Comparison of ENCODE assay signal across 8 cellular contexts in the genomic region with DNA sequence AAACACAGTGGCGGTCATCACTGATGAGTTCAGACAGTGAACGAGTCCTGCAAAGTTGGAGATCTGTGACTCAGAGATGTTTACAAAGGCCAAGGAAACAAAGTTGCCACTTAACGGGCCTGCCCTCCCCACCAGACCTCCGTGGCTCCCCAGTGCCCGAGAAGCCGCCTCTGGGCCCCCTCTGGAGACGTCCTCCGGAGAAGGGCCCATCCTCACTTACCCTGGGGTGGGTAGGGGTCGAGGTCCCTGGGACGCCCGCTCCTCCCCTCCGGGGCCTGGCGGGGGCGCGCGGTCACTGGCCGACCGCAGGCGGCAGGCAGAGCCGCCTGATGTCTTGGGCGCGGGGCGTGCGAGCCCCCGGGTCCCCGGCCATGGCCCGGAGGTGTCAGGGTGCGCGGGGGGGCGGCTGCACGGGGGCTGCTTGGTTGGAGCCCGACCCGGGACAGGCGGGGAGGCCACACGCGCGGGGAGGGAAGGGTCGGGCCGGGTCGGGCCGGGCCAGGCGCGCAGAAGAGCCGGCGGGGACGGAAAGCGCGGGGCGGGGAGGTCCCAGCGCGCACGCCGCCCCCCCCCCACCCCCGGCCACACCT. TPM values are rescaled to one million over a fixed set of nuclear protein-coding genes. Genes with fewer than 3 reads are reported as not detected.
A peak's percentile ranks its signal among the peaks of the same experiment; 100 is the strongest.
DNase-seq lines count a peak whose midpoint lies in the region; ATAC-seq and TF ChIP-seq lines count a peak whose summit lies in the region.

No MANE protein-coding gene starts in this region.

- H3K4me1 ChIP-seq in DOHH2 (ENCODE audit: control insufficient read depth, low read length) (peaks cover 33% of the 10 kb centered on the region), skeletal muscle satellite cell (ENCODE audit: control insufficient read depth, insufficient read depth, low read length) (peaks cover 26% of the 10 kb centered on the region)

- ATAC-seq in GM21786 (IDR thresholded peaks at IDR 0.05; ENCODE audit: unreplicated experiment) = peak; percentile 54

- peak overlapping the region; percentile 89 for H3K4me3 ChIP-seq in DOHH2 (ENCODE audit: low read length)
- H3K4me3 ChIP-seq in iPS-11a (ENCODE audit: low read depth, low read length) = peak overlapping the region; percentile 75
- peak overlapping the region; percentile 79 for H3K4me3 ChIP-seq in skeletal muscle satellite cell (ENCODE audit: low read length)

- H3F3A ChIP-seq in DOHH2 (ENCODE audit: control insufficient read depth, insufficient read depth) = peaks cover 7% of the 10 kb centered on the region

- H3K4me2 ChIP-seq in DOHH2 (ENCODE audit: low read length) (peak overlapping the region; percentile 83), skeletal muscle satellite cell (ENCODE audit: low read length) (peak overlapping the region; percentile 86)

- H3K27ac ChIP-seq in DOHH2 (ENCODE audit: low read depth, low read length) = peak overlapping the region; percentile 45
- peak overlapping the region; percentile 80 for H3K27ac ChIP-seq in angular gyrus (ENCODE audit: low read depth, low read length)

- H3K9me3 ChIP-seq in DOHH2 (ENCODE audit: control insufficient read depth, insufficient read depth, low read length) (no peaks in the 10 kb centered on the region), skeletal muscle satellite cell (replicated peaks; ENCODE audit: low read length) (no peaks in the 10 kb centered on the region)

- TF ChIP-seq CTCF in DOHH2 (IDR thresholded peaks at IDR 0.05; ENCODE audit: low read depth, low read length, poor library complexity, severe bottlenecking) = peak; percentile 43

- 0 out of 2 replicates have a peak, but pooled peaks cover 3% of the 10 kb centered on the region for H4K20me1 ChIP-seq in DOHH2 (ENCODE audit: control insufficient read depth, insufficient read depth, low read depth, low read length)

- peak overlapping the region; percentile 91 for H3K9ac ChIP-seq in skeletal muscle satellite cell (ENCODE audit: low read depth, low read length)

- peaks cover 51% of the 10 kb centered on the region for H3K79me2 ChIP-seq in DOHH2 (ENCODE audit: control insufficient read depth, low read length)

- DNase-seq in LoVo (ENCODE audit: low spot score) (peak; percentile 40), OCI-M1 (lab: John Stamatoyannopoulos, UW) (no peak), hypothalamus (lab: John Stamatoyannopoulos, UW) (no peak)

- H3K36me3 ChIP-seq in DOHH2 (ENCODE audit: control insufficient read depth, low read length) (peaks cover 41% of the 10 kb centered on the region), skeletal muscle satellite cell (ENCODE audit: insufficient read depth, low read length) (peaks cover 6% of the 10 kb centered on the region)

- H3K27me3 ChIP-seq in DOHH2 (ENCODE audit: control insufficient read depth, low read length) (no peaks in the 10 kb centered on the region), skeletal muscle satellite cell (ENCODE audit: control insufficient read depth, insufficient read depth, low read length) (no peaks in the 10 kb centered on the region)

- H3K9me2 ChIP-seq in DOHH2 (replicated peaks; ENCODE audit: control insufficient read depth, low read length) = no peaks in the 10 kb centered on the region

RNA-seq across cellular contexts. Expression of gene DHRSX, which starts 0.6 kb away (rescaled TPM):
- 18.6 and 20.0 TPM in 2 replicates for total RNA-seq in skeletal muscle satellite cell (2012; rRNA removed)

RNA-seq across cellular contexts. Expression of gene ZBED1, which starts 0.6 kb away (rescaled TPM):
- 28.4 and 29.4 TPM in 2 replicates for total RNA-seq in skeletal muscle satellite cell (2012; rRNA removed)
